28 cellular contexts compared by ENCODE assay signal in genomic region chr15:36785396-36785795, GRCh38.
"Had no signal": no experiment of that assay in that cellular context is flagged by ENCODE, and none has a peak within 500 bp of the region (broad histone marks: within the 10 kb centered on the region; RNA-seq: fewer than 3 reads in every experiment).

No MANE protein-coding gene starts in this region.

- H3K9me3 ChIP-seq: ascending aorta, body of pancreas, Peyer's patch, SJSA1 had no signal

- H3K4me2 ChIP-seq: KMS-11 had no signal

- DNase-seq: activated CD4-positive, alpha-beta T cell treated with anti-CD3 and anti-CD28 coated beads for 48 hours; activated CD4-positive, alpha-beta T cell treated with anti-CD3 and anti-CD28 coated beads, Interleukin-2, amount 50 U/mL, for 48 hours; activated CD4-positive, CD25-positive, alpha-beta regulatory T cell treated with anti-CD3 and anti-CD28 coated beads, Interleukin-2, amount 50 U/mL, for 72 hours; activated CD8-positive, alpha-beta memory T cell treated with anti-CD3 and anti-CD28 coated beads, Interleukin-2, amount 10 ng/mL, durations not matched to agents 7 days and 5 days; activated effector memory CD4-positive, alpha-beta T cell treated with Interleukin-2 at 50 U/mL for 16 hours; activated naive CD4-positive, alpha-beta T cell treated with Interleukin-2 at 50 U/mL for 16 hours; activated naive CD8-positive, alpha-beta T cell treated with anti-CD3 and anti-CD28 coated beads, Interleukin-2, amount 50 U/mL, for 24 hours; activated T-cell treated with anti-CD3 and anti-CD28 coated beads, Interleukin-2, amount 50 U/mL, for 24 hours; amniotic stem cell; MM.1S; NCI-H1105; NCI-H1436; NCI-H1694 treated with DMSO at 0.1 percent for 48 hours; NCI-H2029 treated with DMSO at 0.1 percent for 48 hours; NCI-H345; NCI-H510A; NCI-H526 treated with DMSO at 0.1 percent for 48 hours; NCI-H82; Peyer's patch; SHP77 had no signal

- ATAC-seq: activated CD8-positive, alpha-beta memory T cell treated with anti-CD3 and anti-CD28 coated beads, Interleukin-2, amount 10 ng/mL, durations not matched to agents 7 days and 5 days; activated naive CD4-positive, alpha-beta T cell treated with anti-CD3 and anti-CD28 coated beads, Interleukin-2, amount 50 U/mL, for 72 hours; activated naive CD8-positive, alpha-beta T cell treated with anti-CD3 and anti-CD28 coated beads, Interleukin-2, amount 50 U/mL, for 24 hours; body of pancreas; SK-N-SH treated with all-trans-retinoic acid at 6 μM for 48 hours had no signal

- H3K9ac ChIP-seq: KMS-11 had no signal

- H3K27me3 Mint-ChIP-seq: activated CD8-positive, alpha-beta memory T cell treated with anti-CD3 and anti-CD28 coated beads, Interleukin-2, amount 10 ng/mL, durations not matched to agents 7 days and 5 days; activated naive CD8-positive, alpha-beta T cell treated with anti-CD3 and anti-CD28 coated beads, Interleukin-2, amount 50 U/mL, for 24 hours; activated T-cell treated with anti-CD3 and anti-CD28 coated beads, Interleukin-2, amount 50 U/mL, for 24 hours had no signal

- H3K4me1 ChIP-seq: ascending aorta, Peyer's patch, SJSA1 had no signal

- H3K36me3 ChIP-seq: ascending aorta, Peyer's patch, SJSA1 had no signal

- H3K27ac Mint-ChIP-seq: activated CD8-positive, alpha-beta memory T cell treated with anti-CD3 and anti-CD28 coated beads, Interleukin-2, amount 10 ng/mL, durations not matched to agents 7 days and 5 days; activated naive CD4-positive, alpha-beta T cell treated with anti-CD3 and anti-CD28 coated beads, Interleukin-2, amount 50 U/mL, for 72 hours; activated naive CD8-positive, alpha-beta T cell treated with anti-CD3 and anti-CD28 coated beads, Interleukin-2, amount 50 U/mL, for 24 hours; activated T-cell treated with anti-CD3 and anti-CD28 coated beads, Interleukin-2, amount 50 U/mL, for 24 hours; activated T-helper 1 cell treated with anti-CD3 and anti-CD28 coated beads, Interleukin-12 subunit alpha, Interleukin-12 subunit beta, Interleukin-2, Interleukin-4 antibody, amounts not matched to agents 30 ng/mL and 10 ng/mL and 1 ng/mL, durations not matched to agents 14 hours and 24 hours and 36 hours had no signal

- H3K4me3 Mint-ChIP-seq: activated CD8-positive, alpha-beta memory T cell treated with anti-CD3 and anti-CD28 coated beads, Interleukin-2, amount 10 ng/mL, durations not matched to agents 7 days and 5 days; activated naive CD8-positive, alpha-beta T cell treated with anti-CD3 and anti-CD28 coated beads, Interleukin-2, amount 50 U/mL, for 24 hours; activated T-cell treated with anti-CD3 and anti-CD28 coated beads, Interleukin-2, amount 50 U/mL, for 24 hours; activated T-helper 1 cell treated with anti-CD3 and anti-CD28 coated beads, Interleukin-12 subunit alpha, Interleukin-12 subunit beta, Interleukin-2, Interleukin-4 antibody, amounts not matched to agents 30 ng/mL and 10 ng/mL and 1 ng/mL, durations not matched to agents 14 hours and 24 hours and 36 hours had no signal

- H3K27ac ChIP-seq: ascending aorta, body of pancreas, KMS-11, Peyer's patch, RWPE1, SJSA1 had no signal

- H3K4me3 ChIP-seq: ascending aorta, body of pancreas, Peyer's patch, SJSA1 had no signal

- H3K36me3 Mint-ChIP-seq: activated CD8-positive, alpha-beta memory T cell treated with anti-CD3 and anti-CD28 coated beads, Interleukin-2, amount 10 ng/mL, durations not matched to agents 7 days and 5 days had no signal

- H3K27me3 ChIP-seq: ascending aorta, body of pancreas, Peyer's patch, SJSA1 had no signal

- H3K9me3 Mint-ChIP-seq: activated naive CD4-positive, alpha-beta T cell treated with anti-CD3 and anti-CD28 coated beads, Interleukin-2, amount 50 U/mL, for 72 hours; activated naive CD8-positive, alpha-beta T cell treated with anti-CD3 and anti-CD28 coated beads, Interleukin-2, amount 50 U/mL, for 24 hours; activated T-cell treated with anti-CD3 and anti-CD28 coated beads, Interleukin-2, amount 50 U/mL, for 24 hours; activated T-helper 1 cell treated with anti-CD3 and anti-CD28 coated beads, Interleukin-12 subunit alpha, Interleukin-12 subunit beta, Interleukin-2, Interleukin-4 antibody, amounts not matched to agents 30 ng/mL and 10 ng/mL and 1 ng/mL, durations not matched to agents 14 hours and 24 hours and 36 hours had no signal
